Comparison of ENCODE assay signal across 20 cellular contexts in the genomic region with DNA sequence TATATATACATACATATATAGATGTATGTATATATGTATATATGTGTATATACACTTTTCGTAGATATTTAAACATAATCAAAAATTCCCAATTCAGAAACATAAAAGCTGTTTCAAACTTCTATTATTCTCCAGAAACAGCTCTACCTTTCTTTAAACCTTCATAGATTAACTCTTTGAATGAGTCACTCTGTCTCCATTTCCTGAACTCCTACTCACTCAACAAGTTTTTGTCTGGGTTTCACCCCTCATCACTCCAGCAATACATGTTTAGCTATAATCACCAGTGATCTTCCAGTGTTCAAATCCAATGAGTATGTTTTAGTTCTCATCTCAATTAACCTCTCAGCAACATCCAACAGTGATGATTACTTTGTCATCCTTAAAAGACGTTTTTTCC. TPM values are rescaled to one million over a fixed set of nuclear protein-coding genes. Genes with fewer than 3 reads are reported as not detected.
"Had no signal": no experiment of that assay in that cellular context is flagged by ENCODE, and none has a peak within 500 bp of the region (broad histone marks: within the 10 kb centered on the region; RNA-seq: fewer than 3 reads in every experiment).

No MANE protein-coding gene starts in this region.

- ATAC-seq: activated naive CD4-positive, alpha-beta T cell treated with anti-CD3 and anti-CD28 coated beads, Interleukin-2, amount 50 U/mL, for 72 hours; gastroesophageal sphincter; heart left ventricle; left lung had no signal

- H3K9me3 Mint-ChIP-seq: nephron progenitor cell; T-helper 1 cell treated with Interleukin-12 subunit alpha and Interleukin-12 subunit beta and Interleukin-4 antibody, amounts not matched to agents 30 μg/mL and 1 μg/mL, for 36 hours had no signal

- H3K27ac ChIP-seq: adrenal gland, dorsolateral prefrontal cortex, gastroesophageal sphincter, heart left ventricle, left lung, tibial nerve, uterus, WERI-Rb-1 had no signal

- H3K4me3 Mint-ChIP-seq: activated T-helper 1 cell treated with anti-CD3 and anti-CD28 coated beads, Interleukin-12 subunit alpha, Interleukin-12 subunit beta, Interleukin-2, Interleukin-4 antibody, amounts not matched to agents 30 ng/mL and 10 ng/mL and 1 ng/mL, durations not matched to agents 14 hours and 24 hours and 36 hours; nephron progenitor cell; T-helper 1 cell treated with Interleukin-12 subunit alpha and Interleukin-12 subunit beta and Interleukin-4 antibody, amounts not matched to agents 30 μg/mL and 1 μg/mL, for 36 hours had no signal

- H3K4me3 ChIP-seq: adrenal gland, dorsolateral prefrontal cortex, gastroesophageal sphincter, heart left ventricle, left lung, tibial nerve, uterus had no signal

- H3K27me3 ChIP-seq: adrenal gland, dorsolateral prefrontal cortex, gastroesophageal sphincter, heart left ventricle, left lung, tibial nerve, uterus had no signal

- H3K4me1 ChIP-seq: adrenal gland, heart left ventricle, left lung, tibial nerve, uterus had no signal

- H3K27ac Mint-ChIP-seq: activated naive CD4-positive, alpha-beta T cell treated with anti-CD3 and anti-CD28 coated beads, Interleukin-2, amount 50 U/mL, for 72 hours; activated T-helper 1 cell treated with anti-CD3 and anti-CD28 coated beads, Interleukin-12 subunit alpha, Interleukin-12 subunit beta, Interleukin-2, Interleukin-4 antibody, amounts not matched to agents 30 ng/mL and 10 ng/mL and 1 ng/mL, durations not matched to agents 14 hours and 24 hours and 36 hours; nephron progenitor cell; T-helper 1 cell treated with Interleukin-12 subunit alpha and Interleukin-12 subunit beta and Interleukin-4 antibody, amounts not matched to agents 30 μg/mL and 1 μg/mL, for 36 hours had no signal

- DNase-seq: activated CD4-positive, alpha-beta T cell treated with anti-CD3 and anti-CD28 coated beads, Interleukin-2, amount 50 U/mL, for 4 hours; activated gamma-delta T cell treated with Interleukin-2 at 50 U/mL for 16 hours; adrenal gland; dorsolateral prefrontal cortex; heart left ventricle; kidney; left lung; nephron progenitor cell; nucleus accumbens; retina; stimulated activated CD4-positive, alpha-beta T cell treated with anti-CD3 and anti-CD28 coated beads, Interleukin-1b, Interleukin-23, amount 100 ng/mL, for 48 hours; stimulated activated CD8-positive, alpha-beta memory T cell treated with anti-CD3 and anti-CD28 coated beads, Interleukin-4, amount 100 ng/mL, for 48 hours; stimulated activated naive CD4-positive, alpha-beta T cell; uterus; WERI-Rb-1 had no signal

- H3K36me3 Mint-ChIP-seq: activated naive CD4-positive, alpha-beta T cell treated with anti-CD3 and anti-CD28 coated beads, Interleukin-2, amount 50 U/mL, for 72 hours had no signal

- H3K36me3 ChIP-seq: adrenal gland, gastroesophageal sphincter, heart left ventricle, left lung, tibial nerve, WERI-Rb-1 had no signal

- H3K9me3 ChIP-seq: adrenal gland, gastroesophageal sphincter, heart left ventricle, left lung, tibial nerve, uterus had no signal

- H3K4me1 Mint-ChIP-seq: nephron progenitor cell had no signal

RNA-seq across cellular contexts. Expression of gene DGKB, which starts 9.6 kb away (rescaled TPM):
- total RNA-seq: activated naive CD4-positive, alpha-beta T cell treated with anti-CD3 and anti-CD28 coated beads, Interleukin-2, amount 50 U/mL, for 72 hours; activated T-helper 1 cell treated with anti-CD3 and anti-CD28 coated beads, Interleukin-12 subunit alpha, Interleukin-12 subunit beta, Interleukin-2, Interleukin-4 antibody, amounts not matched to agents 30 ng/mL and 10 ng/mL and 1 ng/mL, durations not matched to agents 14 hours and 24 hours and 36 hours had no signal
